Comparison of ENCODE assay signal across 7 cellular contexts in genomic region chr4:54228563-54229501, GRCh38. TPM values are rescaled to one million over a fixed set of nuclear protein-coding genes. Genes with fewer than 3 reads are reported as not detected.
DNase-seq lines count a peak whose midpoint lies in the region; ATAC-seq and TF ChIP-seq lines count a peak whose summit lies in the region.

Gene PDGFRA, plus strand, starts transcription at chr4:54229293. Its CDS starts 29,476 bp downstream, at chr4:54258769.

- peak within 1 kb of the TSS; percentile 92 for H3K56ac ChIP-seq in IMR-90 (ENCODE audit: extremely low read depth, insufficient read depth, low read length)

- dilution Hi-C loops in IMR-90 (cut with HindIII; ENCODE audit: low sequenced_read_pairs, unreplicated experiment) = no loop called here

- peak within 1 kb of the TSS; percentile 93 for H3K18ac ChIP-seq in IMR-90 (ENCODE audit: low read depth, low read length)

- H3K27me3 Mint-ChIP-seq in brain = peaks cover 89% of the 10 kb centered on the region

- no peaks in the 10 kb centered on the region for H3K9me1 ChIP-seq in IMR-90 (ENCODE audit: insufficient read depth, low read length)

- ATAC-seq in IMR-90 (ENCODE audit: low read depth) (peak; percentile 2), HG02623 (IDR thresholded peaks at IDR 0.05; ENCODE audit: unreplicated experiment) (no peak)

- peak within 1 kb of the TSS; percentile 79; the same call in 2 of the 3 replicates for H2BK15ac ChIP-seq in IMR-90 (ENCODE audit: low read depth, low read length)

- peak within 1 kb of the TSS in 4 of 5 experiments; percentile 62 to 95 (median 88) for H3K27ac Mint-ChIP-seq in brain

- peaks cover 28% of the 10 kb centered on the region for H4K20me1 ChIP-seq in IMR-90 (ENCODE audit: insufficient read depth, low read length)

- H2BK120ac ChIP-seq in IMR-90 (ENCODE audit: low read depth, low read length) = peak within 1 kb of the TSS; percentile 98

- peaks cover 21% of the 10 kb centered on the region; the same call in 1 of the 2 replicates for H3K36me3 ChIP-seq in IMR-90 (ENCODE audit: control insufficient read depth, insufficient read depth, low read length)
- H3K36me3 ChIP-seq in kidney epithelial cell (ENCODE audit: control insufficient read depth, insufficient read depth, low read length) = no peaks in the 10 kb centered on the region

- POLR2A ChIA-PET in IMR-90 (lab: Charles Lee; ENCODE audit: unreplicated experiment) = interaction anchor here (0.6 to 0.7 kb wide), 6 partner anchors 37 to 1213 kb away, joined by 3 to 6 read pairs (median 4); no protein-coding TSS in a partner anchor

- peak within 1 kb of the TSS; percentile 95 for H2BK20ac ChIP-seq in IMR-90 (ENCODE audit: low read depth, low read length)

- in situ Hi-C loops in IMR-90 (cut with MboI; ENCODE audit: low sequenced_read_pairs) = loop anchor here (5.0 to 25.0 kb wide), 7 partner anchors 322 to 1854 kb away; partner anchors contain the start of gene SCFD2

- H3K4me3 Mint-ChIP-seq in brain = peak within 1 kb of the TSS; percentile 85 to 91 (median 89)

- H2BK5ac ChIP-seq in IMR-90 (ENCODE audit: low read depth, low read length, poor library complexity, severe bottlenecking) = peak within 1 kb of the TSS; percentile 93

- DNase-seq in IMR-90 (peak; percentile 94), kidney epithelial cell (ENCODE audit: low read depth) (no peak), stromal cell of bone marrow (ENCODE audit: low read depth) (peak; percentile 97), activated gamma-delta T cell treated with Interleukin-2 at 50 U/mL for 16 hours (no peak), NCI-H2107 (lab: John Stamatoyannopoulos, UW) (no peak)

- peak within 1 kb of the TSS; percentile 93 for H3K4me2 ChIP-seq in IMR-90 (ENCODE audit: low read depth, low read length)

- H3K79me1 ChIP-seq in IMR-90 (ENCODE audit: low read depth in 1 of 2, low read length in 2 of 2) = peaks cover 0 to 13% of the 10 kb centered on the region in 2 experiments; a peak in 1 of 4 replicates

- peaks cover 15% of the 10 kb centered on the region for H3K4me1 ChIP-seq in IMR-90 (ENCODE audit: control insufficient read depth, insufficient read depth, low read length)

- H3K4me1 Mint-ChIP-seq in brain = peaks cover 61% of the 10 kb centered on the region

- H3K9me3 ChIP-seq in IMR-90 (ENCODE audit: control insufficient read depth, insufficient read depth, low read length) = no peaks in the 10 kb centered on the region

- H3K4me3 ChIP-seq in IMR-90 (ENCODE audit: insufficient read depth, low read depth, low read length) = peak within 1 kb of the TSS; percentile 89
- H3K4me3 ChIP-seq in kidney epithelial cell (ENCODE audit: low read depth, low read length) = peak within 1 kb of the TSS; percentile 1

- H4K8ac ChIP-seq in IMR-90 (ENCODE audit: low read depth in 2 of 2, low read length in 2 of 2) = peak within 1 kb of the TSS; percentile 77 to 82

- peak within 1 kb of the TSS; percentile 98 for H3K4ac ChIP-seq in IMR-90 (ENCODE audit: low read depth, low read length)

- peak within 1 kb of the TSS; percentile 36 for H2AK5ac ChIP-seq in IMR-90 (ENCODE audit: low read depth, low read length)

- TF ChIP-seq POLR2A in IMR-90 (IDR thresholded peaks at IDR 0.05; ENCODE audit: low read depth, low read length) = 0 out of 2 replicates have a peak, but pooled peaks have one; percentile 4

- no peaks in the 10 kb centered on the region for H3K36me3 Mint-ChIP-seq in brain

- H4K91ac ChIP-seq in IMR-90 (ENCODE audit: insufficient read depth, low read depth, low read length) = peak within 1 kb of the TSS; percentile 96

- 0% methylated on average over 6 of the region's 22 CpGs; no CpG with 5 or more reads in 1 of the 2 experiments for WGBS in IMR-90 (ENCODE audit: extremely low coverage in 2 of 2, insufficient read length in 1 of 2), 2 experiments

- peak within 1 kb of the TSS; percentile 95 for H2AFZ ChIP-seq in IMR-90 (replicated peaks; ENCODE audit: low read length, poor library complexity)

- peak within 1 kb of the TSS; percentile 97 for H3K23ac ChIP-seq in IMR-90 (ENCODE audit: low read depth, low read length)

- peak within 1 kb of the TSS; percentile 98 for H3K27ac ChIP-seq in IMR-90 (ENCODE audit: insufficient read depth, low read length)

- TF ChIP-seq RAD21 in IMR-90 (IDR thresholded peaks at IDR 0.05; ENCODE audit: low read length) = no peak

- CTCF ChIA-PET in IMR-90 (lab: Yijun Ruan, JAX) = interaction anchor here (0.6 to 1.5 kb wide), 9 partner anchors 83 to 771 kb away, joined by 3 to 5 read pairs (median 3); no protein-coding TSS in a partner anchor

- TF ChIP-seq CTCF in IMR-90 (conservative IDR thresholded peaks at IDR 0.05; ENCODE audit: low read depth, low read length) (no peak), brain (conservative IDR thresholded peaks at IDR 0.05) (no peak), kidney epithelial cell (IDR thresholded peaks at IDR 0.05; ENCODE audit: insufficient read depth, low read length, poor library complexity, severe bottlenecking) (no peak)

- intact Hi-C loops in IMR-90 (cut with micrococcal nuclease) = loop anchor here (1.0 to 5.0 kb wide), 10 partner anchors 298 to 1232 kb away; partner anchors contain the start of gene FIP1L1

- H4K5ac ChIP-seq in IMR-90 (ENCODE audit: low read depth, low read length) = peak within 1 kb of the TSS; percentile 94

- peak within 1 kb of the TSS; percentile 98 for H3K9ac ChIP-seq in IMR-90 (ENCODE audit: low read depth, low read length)

- H2AK9ac ChIP-seq in IMR-90 (replicated peaks; ENCODE audit: low read depth, low read length, poor library complexity) = peak within 1 kb of the TSS; percentile 94

- BruUV-seq in IMR-90 (replicated peaks; lab: Mats Ljungman, UMichigan) = no TSS peak

- peaks cover 0 to 6% (median 4%) of the 10 kb centered on the region in 5 experiments for H3K9me3 Mint-ChIP-seq in brain

- H3K14ac ChIP-seq in IMR-90 (replicated peaks; ENCODE audit: low read depth, low read length) = peak within 1 kb of the TSS; percentile 97

- H3K27me3 ChIP-seq in IMR-90 (ENCODE audit: control insufficient read depth, insufficient read depth, low read length) (no peaks in the 10 kb centered on the region), kidney epithelial cell (ENCODE audit: control insufficient read depth, insufficient read depth, low read length) (peaks cover 83% of the 10 kb centered on the region)

TF ChIP-seq in IMR-90, 13 proteins besides CTCF, POLR2A, EP300 and RAD21:
- TF ChIP-seq CEBPB (IDR thresholded peaks at IDR 0.05; ENCODE audit: low read depth, low read length) (peak; percentile 97), CHD1 (IDR thresholded peaks at IDR 0.05; ENCODE audit: low read depth, low read length) (no peak), SMC3 (IDR thresholded peaks at IDR 0.05; ENCODE audit: low read depth, low read length) (no peak), MXI1 (IDR thresholded peaks at IDR 0.05; ENCODE audit: borderline replicate concordance, low read depth, low read length) (peak; percentile 55; the same call in 1 of the 2 replicates), USF2 (IDR thresholded peaks at IDR 0.05; ENCODE audit: low read depth, low read length) (no peak), RFX5 (IDR thresholded peaks at IDR 0.05; ENCODE audit: low read depth, low read length) (no peak), MAZ (IDR thresholded peaks at IDR 0.05; ENCODE audit: borderline replicate concordance, low read depth, low read length) (peak; percentile 83; the same call in 1 of the 2 replicates)
- TF ChIP-seq, protein P1, sequence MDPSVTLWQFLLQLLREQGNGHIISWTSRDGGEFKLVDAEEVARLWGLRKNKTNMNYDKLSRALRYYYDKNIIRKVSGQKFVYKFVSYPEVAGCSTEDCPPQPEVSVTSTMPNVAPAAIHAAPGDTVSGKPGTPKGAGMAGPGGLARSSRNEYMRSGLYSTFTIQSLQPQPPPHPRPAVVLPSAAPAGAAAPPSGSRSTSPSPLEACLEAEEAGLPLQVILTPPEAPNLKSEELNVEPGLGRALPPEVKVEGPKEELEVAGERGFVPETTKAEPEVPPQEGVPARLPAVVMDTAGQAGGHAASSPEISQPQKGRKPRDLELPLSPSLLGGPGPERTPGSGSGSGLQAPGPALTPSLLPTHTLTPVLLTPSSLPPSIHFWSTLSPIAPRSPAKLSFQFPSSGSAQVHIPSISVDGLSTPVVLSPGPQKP (IDR thresholded peaks at IDR 0.05; ENCODE audit: borderline replicate concordance, low read depth, low read length) = no peak

RNA-seq across cellular contexts. Expression of gene PDGFRA, which starts in this region (rescaled TPM):
- total RNA-seq in IMR-90 (2012; rRNA removed) = 157 and 168 TPM in 2 replicates
- polyA plus RNA-seq in IMR-90 (2012; rRNA removed) = 50.0 and 60.8 TPM in 2 replicates
- 17.1 and 26.5 TPM in 2 replicates for polyA plus RNA-seq in IMR-90 (2012; cell fraction: cytosol; rRNA removed)
- 16.4 and 107 TPM in 2 replicates for polyA plus RNA-seq in IMR-90 (2012; cell fraction: nucleus; rRNA removed; ENCODE audit: low replicate concordance)
- polyA plus RNA-seq in brain (ENCODE audit: insufficient read depth, low read depth, low replicate concordance) = 4.7 TPM
- 0.34 and 2.1 TPM in 2 replicates for total RNA-seq in kidney epithelial cell

Comparison
In these comparisons a context has a peak if more than half of its experiments do, and no peak if none do; other contexts are left out.
1. RNA of gene PDGFRA (total RNA-seq): 157 to 168 TPM in IMR-90; 0.34 to 2.1 TPM in kidney epithelial cell; every median in the first group is over 10 times any median in the second.
2. DNase-seq: peak in IMR-90 (single experiment) and stromal cell of bone marrow (single experiment); none in kidney epithelial cell (single experiment), activated gamma-delta T cell treated with Interleukin-2 at 50 U/mL for 16 hours (single experiment) and NCI-H2107 (single experiment).